Comparison of ENCODE assay signal across 18 cellular contexts in the genomic region with DNA sequence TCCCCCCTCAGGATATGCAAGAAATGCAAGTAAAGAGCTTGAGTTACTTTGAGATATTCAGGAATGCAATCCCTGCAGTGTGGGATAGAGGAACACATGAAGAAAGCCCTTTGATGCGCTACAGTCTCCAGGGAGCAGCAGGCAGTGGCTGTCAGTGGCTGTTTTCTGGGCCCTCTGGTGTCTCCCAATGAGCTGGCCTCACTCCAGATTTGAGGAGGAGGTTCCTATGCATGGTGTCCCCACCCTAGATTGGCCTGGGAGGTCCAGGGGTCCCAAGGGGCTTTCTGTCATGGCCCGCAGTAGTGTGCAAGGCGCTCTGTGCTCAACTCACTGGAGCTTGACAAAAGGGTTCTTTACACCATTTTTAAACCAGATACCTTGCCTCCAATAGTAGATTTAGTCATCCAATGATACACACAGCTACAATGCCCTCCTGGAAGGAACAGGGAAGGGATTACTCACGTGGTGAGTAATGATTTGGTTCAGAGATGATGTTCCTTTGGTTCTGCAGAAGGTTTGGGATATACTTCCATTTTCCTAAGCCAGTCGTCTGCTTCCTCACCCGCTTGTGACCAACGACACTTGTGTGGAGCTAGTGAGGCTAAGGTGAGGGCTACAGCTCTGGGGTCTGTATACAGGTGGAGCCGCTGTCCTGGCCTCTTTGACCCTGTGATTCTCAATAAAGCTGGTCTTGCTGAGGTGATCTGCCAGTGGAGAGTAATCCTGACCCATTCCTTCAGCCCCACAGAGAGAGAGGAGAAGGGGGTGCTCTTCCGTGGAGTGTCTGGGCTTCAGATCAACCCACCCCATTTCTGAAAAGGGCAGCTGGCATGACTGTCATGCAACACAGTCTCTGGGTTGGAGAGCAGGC. TPM values are rescaled to one million over a fixed set of nuclear protein-coding genes. Genes with fewer than 3 reads are reported as not detected.
A peak's percentile ranks its signal among the peaks of the same experiment; 100 is the strongest.
DNase-seq lines count a peak whose midpoint lies in the region; ATAC-seq lines count a peak whose summit lies in the region.
"Had no signal": no experiment of that assay in that cellular context is flagged by ENCODE, and none has a peak within 500 bp of the region (broad histone marks: within the 10 kb centered on the region; RNA-seq: fewer than 3 reads in every experiment).

No MANE protein-coding gene starts in this region.

- H3K27ac ChIP-seq in SJCRH30, result no peak overlapping the region
- H3K27ac ChIP-seq: body of pancreas, dorsolateral prefrontal cortex, lower lobe of right lung, uterus had no signal

- DNase-seq in AG20443 (ENCODE audit: low spot score), result peak; percentile 41
- peak; percentile 54 for DNase-seq in HPDE6-E6E7 (ENCODE audit: extremely low spot score)
- DNase-seq in activated CD8-positive, alpha-beta memory T cell treated with anti-CD3 and anti-CD28 coated beads, Interleukin-2, amount 50 U/mL, for 48 hours, result peak; percentile 54
- peak; percentile 44 for DNase-seq in hepatic stellate cell (ENCODE audit: low spot score)
- DNase-seq in GF-D8 (lab: John Stamatoyannopoulos, UW), result no peak
- no peak for DNase-seq in SJCRH30
- DNase-seq in left lobe of liver (ENCODE audit: low spot score), result no peak
- DNase-seq: activated naive CD4-positive, alpha-beta T cell treated with anti-CD3 and anti-CD28 coated beads, Interleukin-2, amount 10 ng/mL, durations not matched to agents 7 days and 5 days; AML-193; body of pancreas; dorsolateral prefrontal cortex; lower lobe of right lung; natural killer cell; NCI-H2029 treated with DMSO at 0.1 percent for 48 hours; NCI-H524 treated with DMSO at 0.1 percent for 48 hours; RPMI8226; uterus had no signal

- no peaks in the 10 kb centered on the region for H3K36me3 ChIP-seq in SJCRH30
- H3K36me3 ChIP-seq: lower lobe of right lung, uterus had no signal

- H3K4me1 ChIP-seq in SJCRH30, result 0 out of 2 replicates have a peak, but pooled peaks cover 1% of the 10 kb centered on the region
- H3K4me1 ChIP-seq: body of pancreas, uterus had no signal

- no peak for ATAC-seq in left lobe of liver
- no peak for ATAC-seq in GM19455 (IDR thresholded peaks at IDR 0.05; ENCODE audit: unreplicated experiment)
- ATAC-seq: body of pancreas, lower lobe of right lung, natural killer cell had no signal

- no peaks in the 10 kb centered on the region for H3K9me3 ChIP-seq in SJCRH30 (replicated peaks)
- H3K9me3 ChIP-seq: body of pancreas, lower lobe of right lung, uterus had no signal

- H3K27me3 ChIP-seq in SJCRH30, result no peaks in the 10 kb centered on the region
- H3K27me3 ChIP-seq: uterus had no signal

- no peak overlapping the region for H3K4me3 ChIP-seq in SJCRH30
- H3K4me3 ChIP-seq: body of pancreas, dorsolateral prefrontal cortex, lower lobe of right lung, uterus had no signal

RNA-seq across cellular contexts. Expression of gene BATF3, which starts 6.6 kb away (rescaled TPM):
- total RNA-seq in SJCRH30 (2014; rRNA removed; shearing (Covaris generic)), result 15.6 and 16.5 TPM in 2 replicates
- total RNA-seq in left lobe of liver, result 0.28 TPM

Comparison
In these comparisons a context has a peak if more than half of its experiments do, and no peak if none do; other contexts are left out.
1. DNase-seq: peak in AG20443 (single experiment), HPDE6-E6E7 (single experiment), activated CD8-positive, alpha-beta memory T cell treated with anti-CD3 and anti-CD28 coated beads, Interleukin-2, amount 50 U/mL, for 48 hours (single experiment) and hepatic stellate cell (single experiment); none in GF-D8 (single experiment), SJCRH30 (0 of 2) and left lobe of liver (single experiment).
2. RNA of gene BATF3, which starts 6.6 kb away (total RNA-seq): 15.6 to 16.5 TPM in SJCRH30; 0.28 TPM in left lobe of liver (single experiment); every median in the first group is over 10 times any median in the second.